In the genomic region with DNA sequence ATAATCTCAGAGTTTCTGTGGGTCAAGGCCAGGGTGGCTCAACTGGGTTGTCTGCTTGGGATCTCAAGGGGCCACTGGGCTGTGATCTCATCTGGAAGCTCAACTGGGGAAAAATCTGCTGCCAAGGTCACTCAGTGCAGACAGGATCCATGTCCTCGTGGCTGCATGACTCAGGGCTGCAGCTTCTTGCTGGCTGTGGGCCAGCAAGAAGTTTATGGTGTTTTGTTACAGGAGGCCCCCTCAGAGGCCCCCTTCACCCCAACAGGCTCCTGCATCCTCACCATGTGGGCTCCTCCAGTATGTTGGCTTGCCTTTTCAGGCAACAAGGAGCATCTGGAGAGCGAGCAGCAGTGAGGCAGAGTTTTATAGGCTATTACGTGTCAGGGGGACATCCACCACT, we compare ENCODE assay signal across 23 cellular contexts. TPM values are rescaled to one million over a fixed set of nuclear protein-coding genes. Genes with fewer than 3 reads are reported as not detected.
"Had no signal": no experiment of that assay in that cellular context is flagged by ENCODE, and none has a peak within 500 bp of the region (broad histone marks: within the 10 kb centered on the region; RNA-seq: fewer than 3 reads in every experiment).

No MANE protein-coding gene starts in this region.

- ATAC-seq: activated CD4-positive, CD25-positive, alpha-beta regulatory T cell treated with anti-CD3 and anti-CD28 coated beads, Interleukin-2, amount 50 U/mL, for 24 hours; activated CD8-positive, alpha-beta T cell treated with anti-CD3 and anti-CD28 coated beads for 36 hours; activated naive CD4-positive, alpha-beta T cell treated with anti-CD3 and anti-CD28 coated beads, Interleukin-2, amount 50 U/mL, for 72 hours; activated naive CD8-positive, alpha-beta T cell treated with anti-CD3 and anti-CD28 coated beads, Interleukin-2, amount 50 U/mL, for 24 hours; PC-3 had no signal

- H3K4me3 ChIP-seq: cardiac muscle cell, MG63 had no signal

- H3K27me3 ChIP-seq: brain microvascular endothelial cell, cardiac muscle cell, MG63 had no signal

- H3K36me3 ChIP-seq: brain microvascular endothelial cell, cardiac muscle cell, MG63 had no signal

- H3K27ac ChIP-seq: brain microvascular endothelial cell, cardiac muscle cell had no signal

- DNase-seq: activated CD4-positive, alpha-beta T cell treated with anti-CD3 and anti-CD28 coated beads for 4 hours; activated CD8-positive, alpha-beta memory T cell treated with anti-CD3 and anti-CD28 coated beads, Interleukin-2, amount 50 U/mL, for 48 hours; activated CD8-positive, alpha-beta T cell treated with anti-CD3 and anti-CD28 coated beads for 36 hours; activated effector memory CD4-positive, alpha-beta T cell treated with anti-CD3 and anti-CD28 coated beads, Interleukin-2, amount 50 U/mL, for 16 hours; activated naive CD4-positive, alpha-beta T cell treated with Interleukin-2 at 50 U/mL for 16 hours; activated naive CD8-positive, alpha-beta T cell treated with anti-CD3 and anti-CD28 coated beads, Interleukin-2, amount 50 U/mL, for 24 hours; activated T-cell treated with anti-CD3 and anti-CD28 coated beads, Interleukin-2, amount 50 U/mL, for 1 hour; amygdala; brain microvascular endothelial cell; MG63; MV-4-11; NCI-H1092 treated with DMSO at 0.1 percent for 48 hours; NCI-H1417 treated with DMSO at 0.1 percent for 48 hours; NCI-H1694; NCI-H2029; NCI-H446; NCI-H524; PC-3; SHP77 treated with DMSO at 0.1 percent for 48 hours had no signal

- H3K9me3 ChIP-seq: MG63 had no signal

RNA-seq across cellular contexts. Expression of a gene that starts 14.6 kb away (rescaled TPM):
- total RNA-seq: activated CD8-positive, alpha-beta T cell treated with anti-CD3 and anti-CD28 coated beads for 36 hours; activated naive CD4-positive, alpha-beta T cell treated with anti-CD3 and anti-CD28 coated beads, Interleukin-2, amount 50 U/mL, for 72 hours; activated T-helper 1 cell treated with anti-CD3 and anti-CD28 coated beads, Interleukin-12 subunit alpha, Interleukin-12 subunit beta, Interleukin-2, Interleukin-4 antibody, amounts not matched to agents 30 ng/mL and 10 ng/mL and 1 ng/mL, durations not matched to agents 14 hours and 24 hours and 36 hours; PC-3 had no signal
